ENCODE assay signal across 8 cellular contexts in genomic region chr21:25734654-25735220, GRCh38. TPM values are rescaled to one million over a fixed set of nuclear protein-coding genes. Genes with fewer than 3 reads are reported as not detected.
A peak's percentile ranks its signal among the peaks of the same experiment; 100 is the strongest.
DNase-seq lines count a peak whose midpoint lies in the region; ATAC-seq and TF ChIP-seq lines count a peak whose summit lies in the region.

Gene ATP5PF (minus strand): TSS chr21:25734904. CDS start chr21:25729794, 5,110 bp downstream.
Gene GABPA (plus strand): TSS chr21:25734972. CDS start chr21:25741599, 6,627 bp downstream.

- H3K27me3 ChIP-seq in adipocyte (replicated peaks; ENCODE audit: control insufficient read depth, insufficient read depth, low read length), result no peaks in the 10 kb centered on the region
- no peaks in the 10 kb centered on the region for H3K27me3 ChIP-seq in trophoblast cell (ENCODE audit: insufficient read depth, low read length)
- H3K27me3 ChIP-seq in transverse colon, result no peaks in the 10 kb centered on the region

- peak within 1 kb of the TSS; percentile 100 for H4K8ac ChIP-seq in trophoblast cell (ENCODE audit: low read depth, low read length)

- peak; percentile 91 for ATAC-seq in HG02798 (IDR thresholded peaks at IDR 0.05; ENCODE audit: poor library complexity, unreplicated experiment)

- TF ChIP-seq CTCF in GM12875 (IDR thresholded peaks at IDR 0.05; ENCODE audit: borderline replicate concordance, insufficient read depth, low read depth, low read length), result no peak
- no peak for TF ChIP-seq CTCF in transverse colon (IDR thresholded peaks at IDR 0.05)

- peak within 1 kb of the TSS; percentile 100 for H4K91ac ChIP-seq in trophoblast cell (ENCODE audit: low read depth, low read length)

- in situ Hi-C loops in transverse colon (cut with MboI; ENCODE audit: low pct_ligation_motif_present in 1 of 4, low pct_unique_long_range_greater_than_20kb in 1 of 4, low sequenced_read_pairs in 3 of 4), result no loop called here

- H3K36me3 ChIP-seq in adipocyte (ENCODE audit: control insufficient read depth, insufficient read depth, low read length, severe bottlenecking) (peaks cover 8% of the 10 kb centered on the region), trophoblast cell (ENCODE audit: control insufficient read depth in 1 of 2, insufficient read depth in 2 of 2, low read length in 2 of 2) (peaks cover 3% of the 10 kb centered on the region in 2 experiments), transverse colon (peaks cover 0 to 3% (median under 1%) of the 10 kb centered on the region in 4 donors)

- H3K4me1 ChIP-seq in adipocyte (ENCODE audit: control insufficient read depth, insufficient read depth, low read length) (peaks cover 44% of the 10 kb centered on the region), trophoblast cell (ENCODE audit: control insufficient read depth in 1 of 2, insufficient read depth in 2 of 2, low read length in 2 of 2) (no peaks in the 10 kb centered on the region), transverse colon (peaks cover 17 to 45% (median 24%) of the 10 kb centered on the region in 4 donors)

- peak; percentile 96 for TF ChIP-seq POLR2A in transverse colon (IDR thresholded peaks at IDR 0.05)

- no peak within 1 kb of the TSS for H3K23ac ChIP-seq in trophoblast cell (ENCODE audit: low read length)

- H3K9me3 ChIP-seq in adipocyte (ENCODE audit: control insufficient read depth, low read length) (no peaks in the 10 kb centered on the region), trophoblast cell (ENCODE audit: insufficient read depth, low read depth, low read length) (no peaks in the 10 kb centered on the region), transverse colon (no peaks in the 10 kb centered on the region)

- no peak for TF ChIP-seq EP300 in transverse colon (IDR thresholded peaks at IDR 0.05; ENCODE audit: low read depth)

- intact Hi-C loops in cardiac septum (cut with DNase I) (loop anchor here (2.0 kb wide), 1 partner anchor 128 kb away; the partner anchor contains the start of gene MRPL39), transverse colon (cut with DNase I; ENCODE audit: low total_unique reads) (loop anchor here (10.0 kb wide), 1 partner anchor 130 kb away; the partner anchor contains the start of gene MRPL39)

- H2AFZ ChIP-seq in trophoblast cell (ENCODE audit: insufficient read depth, low read length, poor library complexity), result peak within 1 kb of the TSS; percentile 97

- H3K79me2 ChIP-seq in trophoblast cell (ENCODE audit: control insufficient read depth, insufficient read depth, low read length, poor library complexity), result peaks cover 15% of the 10 kb centered on the region

- no CpG with 5 or more reads among the region's 33 CpGs for WGBS in trophoblast cell (ENCODE audit: extremely low coverage, insufficient coverage, insufficient read length)
- 0% methylated on average over 3 to 32 of the region's 33 CpGs for WGBS in transverse colon (ENCODE audit: low coverage in 1 of 2), 2 donors

- peak within 1 kb of the TSS; percentile 97 for H2BK120ac ChIP-seq in trophoblast cell (ENCODE audit: insufficient read depth, low read length, poor library complexity)

- H3K4me3 ChIP-seq in GM12875 (ENCODE audit: low read depth, low read length) (peak within 1 kb of the TSS; percentile 94), adipocyte (ENCODE audit: low read length) (peak within 1 kb of the TSS; percentile 98), trophoblast cell (ENCODE audit: low read depth, low read length) (peak within 1 kb of the TSS; percentile 96), transverse colon (peak within 1 kb of the TSS; percentile 48 to 90 (median 88))

- peaks cover 11% of the 10 kb centered on the region for H3K79me1 ChIP-seq in trophoblast cell (ENCODE audit: low read length)

- H3K18ac ChIP-seq in trophoblast cell (ENCODE audit: low read length), result peak within 1 kb of the TSS; percentile 99

- peak within 1 kb of the TSS; percentile 95 for H3K4ac ChIP-seq in trophoblast cell (ENCODE audit: low read depth, low read length)

- peak within 1 kb of the TSS; percentile 97 for H4K12ac ChIP-seq in trophoblast cell (ENCODE audit: low read depth, low read length)

- peak within 1 kb of the TSS; percentile 100 for H3K14ac ChIP-seq in trophoblast cell (ENCODE audit: low read length)

- DNase-seq in NCI-H1436 (lab: John Stamatoyannopoulos, UW) (peak; percentile 97), T follicular helper cell (ENCODE audit: low read depth) (peak; percentile 96), adipocyte (ENCODE audit: low read depth) (peak; percentile 99), cardiac septum (ENCODE audit: low spot score) (peak; percentile 98), trophoblast cell (peak; percentile 98), transverse colon (peak; percentile 98)

- peak within 1 kb of the TSS; percentile 98 for H2BK5ac ChIP-seq in trophoblast cell (ENCODE audit: low read depth, low read length, poor library complexity)

- H2AK5ac ChIP-seq in trophoblast cell (ENCODE audit: low read length), result peak within 1 kb of the TSS; percentile 85

- no peak within 1 kb of the TSS for H2BK12ac ChIP-seq in trophoblast cell (ENCODE audit: low read length)

- peak within 1 kb of the TSS; percentile 94 for H3K27ac ChIP-seq in trophoblast cell (ENCODE audit: low read depth, low read length)
- H3K27ac ChIP-seq in transverse colon, result peak within 1 kb of the TSS; percentile 95 to 99 (median 96)

- H3K9ac ChIP-seq in adipocyte (ENCODE audit: low read length), result peak within 1 kb of the TSS; percentile 97
- H3K9ac ChIP-seq in trophoblast cell (ENCODE audit: low read length), result peak within 1 kb of the TSS; percentile 97

- peak within 1 kb of the TSS; percentile 93 for H3K4me2 ChIP-seq in trophoblast cell (ENCODE audit: low read length)

RNA-seq across cellular contexts. Expression of gene ATP5PF, which starts in this region (rescaled TPM):
- total RNA-seq in cardiac septum (503 TPM), transverse colon (100 to 1,000 TPM in 1 of 4 donors, 10 to 100 TPM in 3; 56.9 to 147 (median 78.4) TPM)
- polyA plus RNA-seq in trophoblast cell (2013), result 284 and 295 TPM in 2 replicates

RNA-seq across cellular contexts. Expression of gene GABPA, which starts in this region (rescaled TPM):
- total RNA-seq in cardiac septum (13.6 TPM), transverse colon (10 to 100 TPM in 3 of 4 donors, 1 to 10 TPM in 1; 5.4 to 23.3 (median 18.6) TPM)
- 15.4 and 15.8 TPM in 2 replicates for polyA plus RNA-seq in trophoblast cell (2013)

Comparison
In these comparisons a context has a peak if more than half of its experiments do, and no peak if none do; other contexts are left out.
1. Peak in every context shown above with its lines: DNase-seq, ATAC-seq, H3K4me3 ChIP-seq and H3K27ac ChIP-seq.